ENCODE assay signal across 1 cellular context in genomic region chr12:133080051-133080618, GRCh38.
A peak's percentile ranks its signal among the peaks of the same experiment; 100 is the strongest.
TF ChIP-seq lines count a peak whose summit lies in the region.

No MANE protein-coding gene starts in this region.

TF ChIP-seq in HepG2, 621 proteins besides CTCF, POLR2A, EP300 and RAD21 (continued from another document and continues in another):
- no peak for TF ChIP-seq TCF7 (IDR thresholded peaks at IDR 0.05; ENCODE audit: low read depth)
- TF ChIP-seq SOX5 (CRISPR knock-in tag; IDR thresholded peaks at IDR 0.05; ENCODE audit: borderline replicate concordance), result peak; percentile 38
- no peak for TF ChIP-seq FOXA1 (IDR thresholded peaks at IDR 0.05)
- TF ChIP-seq FOXA1 (CRISPR knock-in tag; IDR thresholded peaks at IDR 0.05), result 0 out of 2 replicates have a peak, but pooled peaks have one; percentile 3
- TF ChIP-seq ZNF609 (CRISPR knock-in tag; IDR thresholded peaks at IDR 0.05; ENCODE audit: borderline replicate concordance), result no peak
- TF ChIP-seq RNF219 (CRISPR knock-in tag; IDR thresholded peaks at IDR 0.05), result no peak
- TF ChIP-seq CREBL2 (CRISPR knock-in tag; IDR thresholded peaks at IDR 0.05; ENCODE audit: borderline replicate concordance), result no peak
- no peak for TF ChIP-seq FOSL1 (CRISPR knock-in tag; IDR thresholded peaks at IDR 0.05; ENCODE audit: borderline replicate concordance)
- no peak for TF ChIP-seq FOXO4 (CRISPR knock-in tag; conservative IDR thresholded peaks at IDR 0.05)
- peak; percentile 41; the same call in 1 of the 2 replicates for TF ChIP-seq ZNF503 (CRISPR knock-in tag; IDR thresholded peaks at IDR 0.05)
- TF ChIP-seq NONO (IDR thresholded peaks at IDR 0.05), result no peak
- TF ChIP-seq NONO (CRISPR knock-in tag; conservative IDR thresholded peaks at IDR 0.05), result no peak
- TF ChIP-seq SIX1 (CRISPR knock-in tag; IDR thresholded peaks at IDR 0.05; ENCODE audit: borderline replicate concordance), result peak; percentile 49; the same call in 1 of the 2 replicates
- TF ChIP-seq SMYD3 (CRISPR knock-in tag; IDR thresholded peaks at IDR 0.05), result no peak
- TF ChIP-seq ZNF709 (CRISPR knock-in tag; IDR thresholded peaks at IDR 0.05), result peak; percentile 51; the same call in 1 of the 2 replicates
- 0 out of 2 replicates have a peak, but pooled peaks have one; percentile 35 for TF ChIP-seq MXD3 (CRISPR knock-in tag; IDR thresholded peaks at IDR 0.05)
- no peak for TF ChIP-seq ZNF34 (CRISPR knock-in tag; IDR thresholded peaks at IDR 0.05; ENCODE audit: borderline replicate concordance)
- TF ChIP-seq ZBTB4 (CRISPR knock-in tag; IDR thresholded peaks at IDR 0.05; ENCODE audit: borderline replicate concordance), result no peak
- TF ChIP-seq PHB2 (IDR thresholded peaks at IDR 0.05; ENCODE audit: partially characterized antibody), result no peak
- TF ChIP-seq ZBTB49 (CRISPR knock-in tag; IDR thresholded peaks at IDR 0.05; ENCODE audit: borderline replicate concordance), result 0 out of 2 replicates have a peak, but pooled peaks have one; percentile 22
- TF ChIP-seq ATF5 (CRISPR knock-in tag; IDR thresholded peaks at IDR 0.05; ENCODE audit: low read depth), result no peak
- peak; percentile 68 for TF ChIP-seq SRF (IDR thresholded peaks at IDR 0.05; ENCODE audit: low read depth, low read length)
- no peak for TF ChIP-seq ZNF841 (CRISPR knock-in tag; IDR thresholded peaks at IDR 0.05; ENCODE audit: borderline replicate concordance)
- TF ChIP-seq ZNF550 (CRISPR knock-in tag; IDR thresholded peaks at IDR 0.05; ENCODE audit: borderline replicate concordance), result no peak
- TF ChIP-seq ERF (CRISPR knock-in tag; IDR thresholded peaks at IDR 0.05), result no peak
- no peak for TF ChIP-seq ZNF619 (CRISPR knock-in tag; IDR thresholded peaks at IDR 0.05)
- no peak for TF ChIP-seq KLF11 (CRISPR knock-in tag; IDR thresholded peaks at IDR 0.05)
- no peak for TF ChIP-seq FUBP1 (CRISPR knock-in tag; IDR thresholded peaks at IDR 0.05; ENCODE audit: borderline replicate concordance)
- no peak for TF ChIP-seq ZSCAN30 (CRISPR knock-in tag; IDR thresholded peaks at IDR 0.05)
- TF ChIP-seq ARHGAP35 (CRISPR knock-in tag; IDR thresholded peaks at IDR 0.05; ENCODE audit: borderline replicate concordance), result no peak
- peak; percentile 96 for TF ChIP-seq GMEB1 (CRISPR knock-in tag; IDR thresholded peaks at IDR 0.05; ENCODE audit: borderline replicate concordance)
- TF ChIP-seq FIP1L1 (IDR thresholded peaks at IDR 0.05; ENCODE audit: borderline replicate concordance, insufficient read depth, low read depth, low read length), result no peak
- peak; percentile 77; the same call in 1 of the 2 replicates for TF ChIP-seq PCBP1 (IDR thresholded peaks at IDR 0.05; ENCODE audit: borderline replicate concordance, low read depth, low read length)
- no peak; the same call in 1 of the 2 replicates for TF ChIP-seq SNAPC5 (CRISPR knock-in tag; IDR thresholded peaks at IDR 0.05; ENCODE audit: borderline replicate concordance)
- no peak; the same call in 1 of the 2 replicates for TF ChIP-seq KMT2B (CRISPR knock-in tag; IDR thresholded peaks at IDR 0.05)
- TF ChIP-seq MATR3 (CRISPR knock-in tag; IDR thresholded peaks at IDR 0.05), result no peak
